ENCODE assay signal across 2 cellular contexts in genomic region chr19:18446811-18447359, GRCh38.
TF ChIP-seq lines count a peak whose summit lies in the region.

No MANE protein-coding gene starts in this region.

TF ChIP-seq in IMR-90, 13 proteins besides CTCF, POLR2A, EP300 and RAD21:
- no peak for TF ChIP-seq ELK1 (IDR thresholded peaks at IDR 0.05; ENCODE audit: borderline replicate concordance, low read depth, low read length)
- no peak for TF ChIP-seq BHLHE40 (IDR thresholded peaks at IDR 0.05; ENCODE audit: low read depth, low read length)
- no peak for TF ChIP-seq CHD1 (IDR thresholded peaks at IDR 0.05; ENCODE audit: low read depth, low read length)

TF ChIP-seq in K562, 482 proteins besides CTCF, POLR2A, EP300 and RAD21:
- TF ChIP-seq ATF2 (CRISPR knock-in tag; IDR thresholded peaks at IDR 0.05) = no peak
- no peak for TF ChIP-seq ZNF77 (CRISPR knock-in tag; IDR thresholded peaks at IDR 0.05)
- peak; percentile 47 for TF ChIP-seq RBM22 (IDR thresholded peaks at IDR 0.05; ENCODE audit: low read depth, low read length, poor library complexity, severe bottlenecking)
- TF ChIP-seq MLLT1 (IDR thresholded peaks at IDR 0.05) = no peak
- no peak for TF ChIP-seq HOMEZ (CRISPR knock-in tag; IDR thresholded peaks at IDR 0.05)
- no peak for TF ChIP-seq ZNF263 (CRISPR knock-in tag; IDR thresholded peaks at IDR 0.05; ENCODE audit: borderline replicate concordance)
